In genomic region chr1:160830321-160831153, GRCh38 we compare ENCODE assay signal across 1 cellular context.
A peak's percentile ranks its signal among the peaks of the same experiment; 100 is the strongest.
TF ChIP-seq lines count a peak whose summit lies in the region.

No MANE protein-coding gene starts in this region.

TF ChIP-seq in HepG2, 621 proteins besides CTCF, POLR2A, EP300 and RAD21:
- TF ChIP-seq STAG1 (CRISPR knock-in tag; IDR thresholded peaks at IDR 0.05) (peak; percentile 45), SYNCRIP (IDR thresholded peaks at IDR 0.05; ENCODE audit: insufficient read depth, low read depth, low read length) (no peak), SMC3 (IDR thresholded peaks at IDR 0.05; ENCODE audit: low read length) (peak; percentile 80)
